Comparison of ENCODE assay signal across 1 cellular context in the genomic region with DNA sequence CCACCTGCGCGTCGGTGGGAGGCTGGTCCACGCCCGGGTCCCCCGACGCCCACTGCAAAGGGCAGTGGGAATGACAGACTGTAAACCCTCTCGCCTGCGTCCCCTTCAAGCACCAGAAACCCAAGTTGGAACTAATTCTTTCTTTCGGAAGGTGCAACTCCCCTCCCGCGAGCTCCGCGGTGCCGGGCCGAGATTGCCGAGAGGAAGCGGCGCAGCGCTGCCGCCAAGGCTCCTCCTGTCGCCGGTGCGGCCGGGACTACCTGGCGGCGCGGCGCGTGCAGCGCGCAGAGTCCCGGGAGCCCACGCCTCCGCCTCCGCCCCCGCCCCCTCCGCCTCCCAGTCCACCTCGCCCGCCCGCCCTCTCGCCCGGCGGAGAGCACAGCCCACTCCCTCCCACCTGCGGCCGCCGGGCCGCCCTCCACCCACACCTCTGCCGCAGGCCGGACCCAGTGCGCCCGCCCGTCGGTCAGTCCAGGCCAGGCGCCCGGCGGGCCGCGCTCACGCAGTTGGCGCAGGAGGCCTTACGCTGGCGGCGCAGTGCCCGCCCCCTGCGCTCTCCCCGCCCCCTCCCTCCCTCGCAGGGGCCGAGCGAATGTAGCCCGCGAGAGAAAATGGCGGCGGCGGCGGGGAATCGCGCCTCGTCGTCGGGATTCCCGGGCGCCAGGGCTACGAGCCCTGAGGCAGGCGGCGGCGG.
TF ChIP-seq lines count a peak whose summit lies in the region.

Gene MAP3K1, plus strand, starts transcription at position 587 of the 694 bp plus-strand sequence. Its CDS starts 25 bp downstream, at position 612.

TF ChIP-seq in GM12878, 131 proteins besides CTCF, POLR2A, EP300 and RAD21 (continued from another document and continues in another):
- TF ChIP-seq, protein P1, sequence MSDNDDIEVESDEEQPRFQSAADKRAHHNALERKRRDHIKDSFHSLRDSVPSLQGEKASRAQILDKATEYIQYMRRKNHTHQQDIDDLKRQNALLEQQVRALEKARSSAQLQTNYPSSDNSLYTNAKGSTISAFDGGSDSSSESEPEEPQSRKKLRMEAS (IDR thresholded peaks at IDR 0.05; ENCODE audit: low read depth, low read length) = 0 out of 2 replicates have a peak, but pooled peaks have one; percentile 7
- TF ChIP-seq CBFB (IDR thresholded peaks at IDR 0.05; ENCODE audit: low read depth) (no peak), NRF1 (conservative IDR thresholded peaks at IDR 0.05; ENCODE audit: low read depth, low read length) (no peak), LARP7 (IDR thresholded peaks at IDR 0.05) (0 out of 2 replicates have a peak, but pooled peaks have one; percentile 42), USF1 (IDR thresholded peaks at IDR 0.05; ENCODE audit: borderline replicate concordance, extremely low read length, insufficient read depth, low read depth, low read length) (no peak), WRNIP1 (IDR thresholded peaks at IDR 0.05; ENCODE audit: borderline replicate concordance, low read depth, low read length) (no peak), EGR1 (IDR thresholded peaks at IDR 0.05; ENCODE audit: borderline replicate concordance in 1 of 2, low read depth in 2 of 2, low read length in 2 of 2) (peak; percentile 77 to 91), ZBED1 (IDR thresholded peaks at IDR 0.05; ENCODE audit: borderline replicate concordance) (no peak), TCF12 (IDR thresholded peaks at IDR 0.05; ENCODE audit: low read depth, low read length) (peak; percentile 36; the same call in 1 of the 2 replicates), HDAC2 (IDR thresholded peaks at IDR 0.05) (no peak), STAT3 (IDR thresholded peaks at IDR 0.05; ENCODE audit: low read depth, low read length) (no peak), SMAD5 (IDR thresholded peaks at IDR 0.05; ENCODE audit: low read depth) (no peak), PBX3 (IDR thresholded peaks at IDR 0.05; ENCODE audit: insufficient replicate concordance, low read depth, low read length) (no peak), RUNX3 (IDR thresholded peaks at IDR 0.05; ENCODE audit: low read length) (peak; percentile 8; the same call in 1 of the 2 replicates), NFXL1 (IDR thresholded peaks at IDR 0.05; ENCODE audit: borderline replicate concordance) (no peak), KLF5 (IDR thresholded peaks at IDR 0.05; ENCODE audit: partially characterized antibody) (no peak), CREB1 (IDR thresholded peaks at IDR 0.05; ENCODE audit: low read depth) (0 out of 2 replicates have a peak, but pooled peaks have one; percentile 9), TAF1 (IDR thresholded peaks at IDR 0.05; ENCODE audit: borderline replicate concordance, low read depth, low read length) (peak; percentile 64; the same call in 1 of the 2 replicates), CEBPB (IDR thresholded peaks at IDR 0.05; ENCODE audit: borderline replicate concordance in 1 of 2, low read depth in 2 of 2, low read length in 2 of 2) (no peak), MXI1 (IDR thresholded peaks at IDR 0.05; ENCODE audit: low read depth, low read length) (peak; percentile 57), HDAC6 (IDR thresholded peaks at IDR 0.05; ENCODE audit: unreplicated experiment) (no peak), ESRRA (IDR thresholded peaks at IDR 0.05; ENCODE audit: low read length) (no peak), SUPT20H (IDR thresholded peaks at IDR 0.05; ENCODE audit: borderline replicate concordance, control insufficient read depth, low read depth, low read length) (no peak), BRCA1 (IDR thresholded peaks at IDR 0.05; ENCODE audit: low read depth, low read length) (no peak), ZNF24 (IDR thresholded peaks at IDR 0.05) (no peak), SMARCA5 (IDR thresholded peaks at IDR 0.05) (no peak), NR2F1 (conservative IDR thresholded peaks at IDR 0.05) (no peak), ZNF384 (IDR thresholded peaks at IDR 0.05; ENCODE audit: borderline replicate concordance, low read depth, low read length) (no peak), BACH1 (IDR thresholded peaks at IDR 0.05; ENCODE audit: borderline replicate concordance) (0 out of 2 replicates have a peak, but pooled peaks have one; percentile 27)
- TF ChIP-seq, protein P2, sequence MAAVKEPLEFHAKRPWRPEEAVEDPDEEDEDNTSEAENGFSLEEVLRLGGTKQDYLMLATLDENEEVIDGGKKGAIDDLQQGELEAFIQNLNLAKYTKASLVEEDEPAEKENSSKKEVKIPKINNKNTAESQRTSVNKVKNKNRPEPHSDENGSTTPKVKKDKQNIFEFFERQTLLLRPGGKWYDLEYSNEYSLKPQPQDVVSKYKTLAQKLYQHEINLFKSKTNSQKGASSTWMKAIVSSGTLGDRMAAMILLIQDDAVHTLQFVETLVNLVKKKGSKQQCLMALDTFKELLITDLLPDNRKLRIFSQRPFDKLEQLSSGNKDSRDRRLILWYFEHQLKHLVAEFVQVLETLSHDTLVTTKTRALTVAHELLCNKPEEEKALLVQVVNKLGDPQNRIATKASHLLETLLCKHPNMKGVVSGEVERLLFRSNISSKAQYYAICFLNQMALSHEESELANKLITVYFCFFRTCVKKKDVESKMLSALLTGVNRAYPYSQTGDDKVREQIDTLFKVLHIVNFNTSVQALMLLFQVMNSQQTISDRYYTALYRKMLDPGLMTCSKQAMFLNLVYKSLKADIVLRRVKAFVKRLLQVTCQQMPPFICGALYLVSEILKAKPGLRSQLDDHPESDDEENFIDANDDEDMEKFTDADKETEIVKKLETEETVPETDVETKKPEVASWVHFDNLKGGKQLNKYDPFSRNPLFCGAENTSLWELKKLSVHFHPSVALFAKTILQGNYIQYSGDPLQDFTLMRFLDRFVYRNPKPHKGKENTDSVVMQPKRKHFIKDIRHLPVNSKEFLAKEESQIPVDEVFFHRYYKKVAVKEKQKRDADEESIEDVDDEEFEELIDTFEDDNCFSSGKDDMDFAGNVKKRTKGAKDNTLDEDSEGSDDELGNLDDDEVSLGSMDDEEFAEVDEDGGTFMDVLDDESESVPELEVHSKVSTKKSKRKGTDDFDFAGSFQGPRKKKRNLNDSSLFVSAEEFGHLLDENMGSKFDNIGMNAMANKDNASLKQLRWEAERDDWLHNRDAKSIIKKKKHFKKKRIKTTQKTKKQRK (IDR thresholded peaks at IDR 0.05; ENCODE audit: low read depth, low read length) = no peak
- TF ChIP-seq, protein P3, sequence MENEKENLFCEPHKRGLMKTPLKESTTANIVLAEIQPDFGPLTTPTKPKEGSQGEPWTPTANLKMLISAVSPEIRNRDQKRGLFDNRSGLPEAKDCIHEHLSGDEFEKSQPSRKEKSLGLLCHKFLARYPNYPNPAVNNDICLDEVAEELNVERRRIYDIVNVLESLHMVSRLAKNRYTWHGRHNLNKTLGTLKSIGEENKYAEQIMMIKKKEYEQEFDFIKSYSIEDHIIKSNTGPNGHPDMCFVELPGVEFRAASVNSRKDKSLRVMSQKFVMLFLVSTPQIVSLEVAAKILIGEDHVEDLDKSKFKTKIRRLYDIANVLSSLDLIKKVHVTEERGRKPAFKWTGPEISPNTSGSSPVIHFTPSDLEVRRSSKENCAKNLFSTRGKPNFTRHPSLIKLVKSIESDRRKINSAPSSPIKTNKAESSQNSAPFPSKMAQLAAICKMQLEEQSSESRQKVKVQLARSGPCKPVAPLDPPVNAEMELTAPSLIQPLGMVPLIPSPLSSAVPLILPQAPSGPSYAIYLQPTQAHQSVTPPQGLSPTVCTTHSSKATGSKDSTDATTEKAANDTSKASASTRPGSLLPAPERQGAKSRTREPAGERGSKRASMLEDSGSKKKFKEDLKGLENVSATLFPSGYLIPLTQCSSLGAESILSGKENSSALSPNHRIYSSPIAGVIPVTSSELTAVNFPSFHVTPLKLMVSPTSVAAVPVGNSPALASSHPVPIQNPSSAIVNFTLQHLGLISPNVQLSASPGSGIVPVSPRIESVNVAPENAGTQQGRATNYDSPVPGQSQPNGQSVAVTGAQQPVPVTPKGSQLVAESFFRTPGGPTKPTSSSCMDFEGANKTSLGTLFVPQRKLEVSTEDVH (IDR thresholded peaks at IDR 0.05; ENCODE audit: low read depth, partially characterized antibody) = no peak
- TF ChIP-seq, protein P4, sequence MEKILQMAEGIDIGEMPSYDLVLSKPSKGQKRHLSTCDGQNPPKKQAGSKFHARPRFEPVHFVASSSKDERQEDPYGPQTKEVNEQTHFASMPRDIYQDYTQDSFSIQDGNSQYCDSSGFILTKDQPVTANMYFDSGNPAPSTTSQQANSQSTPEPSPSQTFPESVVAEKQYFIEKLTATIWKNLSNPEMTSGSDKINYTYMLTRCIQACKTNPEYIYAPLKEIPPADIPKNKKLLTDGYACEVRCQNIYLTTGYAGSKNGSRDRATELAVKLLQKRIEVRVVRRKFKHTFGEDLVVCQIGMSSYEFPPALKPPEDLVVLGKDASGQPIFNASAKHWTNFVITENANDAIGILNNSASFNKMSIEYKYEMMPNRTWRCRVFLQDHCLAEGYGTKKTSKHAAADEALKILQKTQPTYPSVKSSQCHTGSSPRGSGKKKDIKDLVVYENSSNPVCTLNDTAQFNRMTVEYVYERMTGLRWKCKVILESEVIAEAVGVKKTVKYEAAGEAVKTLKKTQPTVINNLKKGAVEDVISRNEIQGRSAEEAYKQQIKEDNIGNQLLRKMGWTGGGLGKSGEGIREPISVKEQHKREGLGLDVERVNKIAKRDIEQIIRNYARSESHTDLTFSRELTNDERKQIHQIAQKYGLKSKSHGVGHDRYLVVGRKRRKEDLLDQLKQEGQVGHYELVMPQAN (conservative IDR thresholded peaks at IDR 0.05) = peak; percentile 59; the same call in 1 of the 2 replicates
- TF ChIP-seq, protein P5, sequence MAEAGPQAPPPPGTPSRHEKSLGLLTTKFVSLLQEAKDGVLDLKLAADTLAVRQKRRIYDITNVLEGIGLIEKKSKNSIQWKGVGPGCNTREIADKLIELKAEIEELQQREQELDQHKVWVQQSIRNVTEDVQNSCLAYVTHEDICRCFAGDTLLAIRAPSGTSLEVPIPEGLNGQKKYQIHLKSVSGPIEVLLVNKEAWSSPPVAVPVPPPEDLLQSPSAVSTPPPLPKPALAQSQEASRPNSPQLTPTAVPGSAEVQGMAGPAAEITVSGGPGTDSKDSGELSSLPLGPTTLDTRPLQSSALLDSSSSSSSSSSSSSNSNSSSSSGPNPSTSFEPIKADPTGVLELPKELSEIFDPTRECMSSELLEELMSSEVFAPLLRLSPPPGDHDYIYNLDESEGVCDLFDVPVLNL (IDR thresholded peaks at IDR 0.05; ENCODE audit: low read depth, low read length) = no peak
- TF ChIP-seq, protein P6, sequence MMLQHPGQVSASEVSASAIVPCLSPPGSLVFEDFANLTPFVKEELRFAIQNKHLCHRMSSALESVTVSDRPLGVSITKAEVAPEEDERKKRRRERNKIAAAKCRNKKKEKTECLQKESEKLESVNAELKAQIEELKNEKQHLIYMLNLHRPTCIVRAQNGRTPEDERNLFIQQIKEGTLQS (IDR thresholded peaks at IDR 0.05; ENCODE audit: borderline replicate concordance, extremely low read depth, low read depth, low read length) = no peak
- TF ChIP-seq, protein P7, sequence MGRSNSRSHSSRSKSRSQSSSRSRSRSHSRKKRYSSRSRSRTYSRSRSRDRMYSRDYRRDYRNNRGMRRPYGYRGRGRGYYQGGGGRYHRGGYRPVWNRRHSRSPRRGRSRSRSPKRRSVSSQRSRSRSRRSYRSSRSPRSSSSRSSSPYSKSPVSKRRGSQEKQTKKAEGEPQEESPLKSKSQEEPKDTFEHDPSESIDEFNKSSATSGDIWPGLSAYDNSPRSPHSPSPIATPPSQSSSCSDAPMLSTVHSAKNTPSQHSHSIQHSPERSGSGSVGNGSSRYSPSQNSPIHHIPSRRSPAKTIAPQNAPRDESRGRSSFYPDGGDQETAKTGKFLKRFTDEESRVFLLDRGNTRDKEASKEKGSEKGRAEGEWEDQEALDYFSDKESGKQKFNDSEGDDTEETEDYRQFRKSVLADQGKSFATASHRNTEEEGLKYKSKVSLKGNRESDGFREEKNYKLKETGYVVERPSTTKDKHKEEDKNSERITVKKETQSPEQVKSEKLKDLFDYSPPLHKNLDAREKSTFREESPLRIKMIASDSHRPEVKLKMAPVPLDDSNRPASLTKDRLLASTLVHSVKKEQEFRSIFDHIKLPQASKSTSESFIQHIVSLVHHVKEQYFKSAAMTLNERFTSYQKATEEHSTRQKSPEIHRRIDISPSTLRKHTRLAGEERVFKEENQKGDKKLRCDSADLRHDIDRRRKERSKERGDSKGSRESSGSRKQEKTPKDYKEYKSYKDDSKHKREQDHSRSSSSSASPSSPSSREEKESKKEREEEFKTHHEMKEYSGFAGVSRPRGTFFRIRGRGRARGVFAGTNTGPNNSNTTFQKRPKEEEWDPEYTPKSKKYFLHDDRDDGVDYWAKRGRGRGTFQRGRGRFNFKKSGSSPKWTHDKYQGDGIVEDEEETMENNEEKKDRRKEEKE (IDR thresholded peaks at IDR 0.05) = no peak
- TF ChIP-seq, protein P8, sequence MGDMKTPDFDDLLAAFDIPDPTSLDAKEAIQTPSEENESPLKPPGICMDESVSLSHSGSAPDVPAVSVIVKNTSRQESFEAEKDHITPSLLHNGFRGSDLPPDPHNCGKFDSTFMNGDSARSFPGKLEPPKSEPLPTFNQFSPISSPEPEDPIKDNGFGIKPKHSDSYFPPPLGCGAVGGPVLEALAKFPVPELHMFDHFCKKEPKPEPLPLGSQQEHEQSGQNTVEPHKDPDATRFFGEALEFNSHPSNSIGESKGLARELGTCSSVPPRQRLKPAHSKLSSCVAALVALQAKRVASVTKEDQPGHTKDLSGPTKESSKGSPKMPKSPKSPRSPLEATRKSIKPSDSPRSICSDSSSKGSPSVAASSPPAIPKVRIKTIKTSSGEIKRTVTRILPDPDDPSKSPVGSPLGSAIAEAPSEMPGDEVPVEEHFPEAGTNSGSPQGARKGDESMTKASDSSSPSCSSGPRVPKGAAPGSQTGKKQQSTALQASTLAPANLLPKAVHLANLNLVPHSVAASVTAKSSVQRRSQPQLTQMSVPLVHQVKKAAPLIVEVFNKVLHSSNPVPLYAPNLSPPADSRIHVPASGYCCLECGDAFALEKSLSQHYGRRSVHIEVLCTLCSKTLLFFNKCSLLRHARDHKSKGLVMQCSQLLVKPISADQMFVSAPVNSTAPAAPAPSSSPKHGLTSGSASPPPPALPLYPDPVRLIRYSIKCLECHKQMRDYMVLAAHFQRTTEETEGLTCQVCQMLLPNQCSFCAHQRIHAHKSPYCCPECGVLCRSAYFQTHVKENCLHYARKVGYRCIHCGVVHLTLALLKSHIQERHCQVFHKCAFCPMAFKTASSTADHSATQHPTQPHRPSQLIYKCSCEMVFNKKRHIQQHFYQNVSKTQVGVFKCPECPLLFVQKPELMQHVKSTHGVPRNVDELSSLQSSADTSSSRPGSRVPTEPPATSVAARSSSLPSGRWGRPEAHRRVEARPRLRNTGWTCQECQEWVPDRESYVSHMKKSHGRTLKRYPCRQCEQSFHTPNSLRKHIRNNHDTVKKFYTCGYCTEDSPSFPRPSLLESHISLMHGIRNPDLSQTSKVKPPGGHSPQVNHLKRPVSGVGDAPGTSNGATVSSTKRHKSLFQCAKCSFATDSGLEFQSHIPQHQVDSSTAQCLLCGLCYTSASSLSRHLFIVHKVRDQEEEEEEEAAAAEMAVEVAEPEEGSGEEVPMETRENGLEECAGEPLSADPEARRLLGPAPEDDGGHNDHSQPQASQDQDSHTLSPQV (IDR thresholded peaks at IDR 0.05) = no peak
